Comparison of ENCODE assay signal across 8 cellular contexts in genomic region chr11:10669258-10670033, GRCh38. TPM values are rescaled to one million over a fixed set of nuclear protein-coding genes. Genes with fewer than 3 reads are reported as not detected.
DNase-seq lines count a peak whose midpoint lies in the region; ATAC-seq and TF ChIP-seq lines count a peak whose summit lies in the region.

No MANE protein-coding gene starts in this region.

- ATAC-seq in left cardiac atrium: peak; percentile 32 to 49
- ATAC-seq in GM21381 (IDR thresholded peaks at IDR 0.05; ENCODE audit: unreplicated experiment): no peak
- ATAC-seq in HG02852 (IDR thresholded peaks at IDR 0.05; ENCODE audit: unreplicated experiment): no peak
- no peak for ATAC-seq in GM19455 (IDR thresholded peaks at IDR 0.05; ENCODE audit: unreplicated experiment)

- no peaks in the 10 kb centered on the region for H3K9me2 ChIP-seq in Loucy (replicated peaks; ENCODE audit: low read depth, low read length)

- no peaks in the 10 kb centered on the region for H3K36me3 ChIP-seq in Loucy (ENCODE audit: insufficient read depth, low read length)
- H3K36me3 ChIP-seq in testis (ENCODE audit: low read depth, missing control alignments): no peaks in the 10 kb centered on the region

- H3F3A ChIP-seq in Loucy (ENCODE audit: low read depth): no peaks in the 10 kb centered on the region

- no peaks in the 10 kb centered on the region for H4K20me1 ChIP-seq in Loucy (ENCODE audit: insufficient read depth, low read length, poor library complexity, severe bottlenecking)

- no peak for TF ChIP-seq CTCF in Loucy (conservative IDR thresholded peaks at IDR 0.05; ENCODE audit: low read length)
- TF ChIP-seq CTCF in testis (IDR thresholded peaks at IDR 0.05): no peak

- no peaks in the 10 kb centered on the region for H3K79me2 ChIP-seq in Loucy (ENCODE audit: insufficient read depth, low read length)

- H3K4me2 ChIP-seq in Loucy (ENCODE audit: low read depth, low read length, poor library complexity, severe bottlenecking): peak overlapping the region; percentile 43

- intact Hi-C loops in left cardiac atrium (cut with DNase I): no loop called here
- intact Hi-C loops in testis (cut with DNase I; ENCODE audit: low total_unique reads): no loop called here

- H2AFZ ChIP-seq in Loucy (ENCODE audit: low read length): no peak overlapping the region

- H3K27me3 ChIP-seq in Loucy (ENCODE audit: insufficient read depth, low read length, poor library complexity, severe bottlenecking) (no peaks in the 10 kb centered on the region), testis (no peaks in the 10 kb centered on the region)

- WGBS in testis, 2 donors: 29 to 40% methylated on average over 5 of the region's 5 CpGs

- DNase-seq in SHP77 treated with DMSO at 0.1 percent for 48 hours (lab: John Stamatoyannopoulos, UW) (peak; percentile 69), left cardiac atrium (no peak), testis (peak; percentile 52), NCI-H128 (lab: John Stamatoyannopoulos, UW; ENCODE audit: unreplicated experiment) (no peak)

- H3K4me3 ChIP-seq in Loucy (ENCODE audit: low read length, poor library complexity, severe bottlenecking): peak overlapping the region; percentile 24
- H3K4me3 ChIP-seq in testis: no peak overlapping the region

- H3K4me1 ChIP-seq in Loucy (ENCODE audit: insufficient read depth, low read length, poor library complexity, severe bottlenecking) (peaks cover 28% of the 10 kb centered on the region), testis (peaks cover 32% of the 10 kb centered on the region)

- H3K9ac ChIP-seq in Loucy (ENCODE audit: low read depth, low read length, poor library complexity, severe bottlenecking): peak overlapping the region; percentile 31

- H3K27ac ChIP-seq in testis: peak overlapping the region; percentile 5 to 80

- TF ChIP-seq POLR2A in testis (IDR thresholded peaks at IDR 0.05): no peak

- H3K9me3 ChIP-seq in Loucy (ENCODE audit: insufficient read depth, low read depth, low read length) (no peaks in the 10 kb centered on the region), testis (no peaks in the 10 kb centered on the region)

RNA-seq across cellular contexts. Expression of gene IRAG1, which starts 24.1 kb away (rescaled TPM):
- total RNA-seq in left cardiac atrium: 10 to 100 TPM in 1 of 2 donors, 1 to 10 TPM in 1; 9.7 to 15.6 TPM
- total RNA-seq in testis: 10 to 100 TPM; 17.7 to 23.1 TPM
- 28.6 TPM for polyA plus RNA-seq in testis (ENCODE audit: insufficient read depth, low read depth, low replicate concordance)

Comparison
In these comparisons a context has a peak if more than half of its experiments do, and no peak if none do; other contexts are left out.
1. DNase-seq: peak in SHP77 treated with DMSO at 0.1 percent for 48 hours (single experiment) and testis (single experiment); none in left cardiac atrium (single experiment) and NCI-H128 (single experiment).
2. ATAC-seq: peak in left cardiac atrium (2 of 2); none in GM21381 (single experiment), HG02852 (single experiment) and GM19455 (single experiment).